Comparison of ENCODE assay signal across 8 cellular contexts in the genomic region with DNA sequence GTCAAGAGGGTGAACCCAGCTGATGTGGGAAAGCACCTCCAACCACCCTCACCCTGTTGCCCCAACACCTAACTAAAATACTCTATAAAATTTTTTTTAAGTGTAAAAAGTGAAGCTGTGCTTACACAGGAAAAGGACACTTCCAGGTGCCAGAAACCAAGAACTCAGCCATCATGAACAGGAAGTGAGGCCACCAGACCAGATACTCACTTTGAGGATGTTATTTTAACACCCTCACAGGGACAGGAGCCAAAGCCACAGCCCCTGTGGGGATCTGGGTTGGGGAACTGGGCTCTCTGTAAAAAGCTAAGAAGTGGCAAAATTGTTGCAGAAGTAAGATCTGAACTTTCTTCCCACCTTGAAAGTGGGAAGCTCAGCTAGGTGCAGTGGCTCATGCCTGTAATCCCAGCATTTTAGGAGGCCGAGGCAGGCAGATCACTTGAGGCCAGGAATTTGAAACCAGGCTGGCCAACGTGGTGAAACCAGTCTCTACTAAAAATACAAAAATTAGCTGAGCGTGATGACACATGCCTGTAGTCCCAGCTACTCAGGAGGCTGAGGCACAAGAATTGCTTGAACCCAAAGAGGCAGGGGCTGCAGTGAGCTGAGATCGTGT. TPM values are rescaled to one million over a fixed set of nuclear protein-coding genes. Genes with fewer than 3 reads are reported as not detected.
DNase-seq lines count a peak whose midpoint lies in the region; ATAC-seq and TF ChIP-seq lines count a peak whose summit lies in the region.

No MANE protein-coding gene starts in this region.

- H3K79me2 ChIP-seq in SU-DHL-6 (ENCODE audit: insufficient read depth, low read length) (no peaks in the 10 kb centered on the region), smooth muscle cell (ENCODE audit: low read depth) (no peaks in the 10 kb centered on the region)

- no peak for TF ChIP-seq POLR2A in vagina (IDR thresholded peaks at IDR 0.05)

- ATAC-seq in GM21423 (IDR thresholded peaks at IDR 0.05; ENCODE audit: unreplicated experiment) (peak; percentile 38), GM18870 (IDR thresholded peaks at IDR 0.05; ENCODE audit: unreplicated experiment) (no peak)

- peaks cover 64 to 77% (median 66%) of the 10 kb centered on the region in 3 donors for H3K4me1 Mint-ChIP-seq in CD8-positive, alpha-beta memory T cell

- POLR2A ChIA-PET in CD8-positive, alpha-beta memory T cell (lab: Charles Lee), result interaction anchor here (0.7 to 1.0 kb wide), 3 partner anchors 8 to 1290 kb away, joined by 3 to 4 read pairs (median 3); partner anchors contain the start of gene ADORA2A

- no peaks in the 10 kb centered on the region for H3K27me3 ChIP-seq in CD8-positive, alpha-beta memory T cell (ENCODE audit: insufficient read depth, low read length, poor library complexity, severe bottlenecking)
- H3K27me3 ChIP-seq in SU-DHL-6 (ENCODE audit: low read length) (no peaks in the 10 kb centered on the region), vagina (no peaks in the 10 kb centered on the region), smooth muscle cell (ENCODE audit: low read depth) (no peaks in the 10 kb centered on the region)

- peak overlapping the region; percentile 69 for H3K27ac ChIP-seq in CD8-positive, alpha-beta memory T cell (ENCODE audit: low read depth, low read length)
- H3K27ac ChIP-seq in SU-DHL-6 (ENCODE audit: low read depth, low read length), result peak overlapping the region; percentile 22; the same call in 1 of the 2 replicates
- H3K27ac ChIP-seq in vagina, result peak overlapping the region; percentile 0
- H3K27ac ChIP-seq in smooth muscle cell (ENCODE audit: low read depth), result no peak overlapping the region

- H3K4me3 Mint-ChIP-seq in CD8-positive, alpha-beta memory T cell, result peak overlapping the region; percentile 66 to 88 (median 75)

- TF ChIP-seq CTCF in SU-DHL-6 (IDR thresholded peaks at IDR 0.05; ENCODE audit: insufficient read depth, low read length, poor library complexity, severe bottlenecking), result no peak
- TF ChIP-seq CTCF in epithelial cell of esophagus (IDR thresholded peaks at IDR 0.05; ENCODE audit: insufficient read depth, low read depth, low read length, missing control alignments), result no peak
- no peak for TF ChIP-seq CTCF in vagina (IDR thresholded peaks at IDR 0.05)
- TF ChIP-seq CTCF in smooth muscle cell (IDR thresholded peaks at IDR 0.05; ENCODE audit: borderline replicate concordance, insufficient read depth, poor library complexity, severe bottlenecking), result no peak

- no peaks in the 10 kb centered on the region for H3K9me2 ChIP-seq in SU-DHL-6 (replicated peaks; ENCODE audit: insufficient read depth, low read length)

- intact Hi-C loops in vagina (cut with DNase I), result no loop called here

- H3K36me3 Mint-ChIP-seq in CD8-positive, alpha-beta memory T cell, result no peaks in the 10 kb centered on the region

- no peaks in the 10 kb centered on the region for H3K36me3 ChIP-seq in CD8-positive, alpha-beta memory T cell (ENCODE audit: insufficient read depth, low read length)
- H3K36me3 ChIP-seq in SU-DHL-6 (ENCODE audit: low read length) (no peaks in the 10 kb centered on the region), vagina (no peaks in the 10 kb centered on the region), smooth muscle cell (ENCODE audit: low read depth) (no peaks in the 10 kb centered on the region)

- H4K20me1 ChIP-seq in SU-DHL-6 (ENCODE audit: low read depth, low read length) (no peaks in the 10 kb centered on the region), smooth muscle cell (ENCODE audit: low read depth) (no peaks in the 10 kb centered on the region)

- CTCF ChIA-PET in CD8-positive, alpha-beta memory T cell (lab: Charles Lee), result interaction anchor here (0.8 to 2.0 kb wide), 7 partner anchors 11 to 328 kb away, joined by 3 to 10 read pairs (median 4); no protein-coding TSS in a partner anchor

- peaks cover 0 to 3% of the 10 kb centered on the region in 2 donors for H3K27me3 Mint-ChIP-seq in CD8-positive, alpha-beta memory T cell

- no peaks in the 10 kb centered on the region for H3K9me3 ChIP-seq in CD8-positive, alpha-beta memory T cell (ENCODE audit: low read length)
- H3K9me3 ChIP-seq in SU-DHL-6 (ENCODE audit: insufficient read depth, low read length) (no peaks in the 10 kb centered on the region), vagina (no peaks in the 10 kb centered on the region), smooth muscle cell (replicated peaks; ENCODE audit: low read depth) (no peaks in the 10 kb centered on the region)

- peaks cover 0 to 2% (median 0%) of the 10 kb centered on the region in 5 donors for H3K9me3 Mint-ChIP-seq in CD8-positive, alpha-beta memory T cell

- WGBS in smooth muscle cell (ENCODE audit: low lambda C conversion rate), result 47% methylated on average over 4 of the region's 4 CpGs

- DNase-seq in CD8-positive, alpha-beta memory T cell, result peak; percentile 44 to 88 (median 73)
- DNase-seq in epithelial cell of esophagus (ENCODE audit: low read depth), result peak; percentile 47
- no peak for DNase-seq in vagina (ENCODE audit: extremely low spot score in 2 of 2)
- DNase-seq in smooth muscle cell (lab: John Stamatoyannopoulos, UW; ENCODE audit: unreplicated experiment), result no peak
- DNase-seq in GM03348 (ENCODE audit: low spot score), result no peak

- peak overlapping the region; percentile 96 to 100 (median 99) for H3K27ac Mint-ChIP-seq in CD8-positive, alpha-beta memory T cell

- peak overlapping the region; percentile 21 for H3K4me2 ChIP-seq in SU-DHL-6 (ENCODE audit: low read depth, low read length, poor library complexity, severe bottlenecking)
- no peak overlapping the region for H3K4me2 ChIP-seq in smooth muscle cell

- peaks cover 62% of the 10 kb centered on the region for H3K4me1 ChIP-seq in CD8-positive, alpha-beta memory T cell (ENCODE audit: insufficient read depth, low read length)
- peaks cover 33% of the 10 kb centered on the region for H3K4me1 ChIP-seq in vagina
- H3K4me1 ChIP-seq in smooth muscle cell (ENCODE audit: low read depth), result peaks cover 10% of the 10 kb centered on the region

- no peak overlapping the region for H3K9ac ChIP-seq in SU-DHL-6 (ENCODE audit: low read length)
- no peak overlapping the region for H3K9ac ChIP-seq in smooth muscle cell (ENCODE audit: low read depth)

- H2AFZ ChIP-seq in SU-DHL-6 (ENCODE audit: low read depth, low read length, severe bottlenecking), result no peak overlapping the region
- H2AFZ ChIP-seq in smooth muscle cell (ENCODE audit: low read depth), result no peak overlapping the region

- H3F3A ChIP-seq in SU-DHL-6 (ENCODE audit: insufficient read depth) (no peaks in the 10 kb centered on the region), smooth muscle cell (ENCODE audit: low read depth) (no peaks in the 10 kb centered on the region)

- no peak overlapping the region for H3K4me3 ChIP-seq in CD8-positive, alpha-beta memory T cell (ENCODE audit: low read length)
- no peak overlapping the region for H3K4me3 ChIP-seq in SU-DHL-6 (ENCODE audit: insufficient read depth, low read length, poor library complexity, severe bottlenecking)
- no peak overlapping the region for H3K4me3 ChIP-seq in epithelial cell of esophagus (ENCODE audit: low read length)
- H3K4me3 ChIP-seq in vagina, result no peak overlapping the region
- no peak overlapping the region for H3K4me3 ChIP-seq in smooth muscle cell

RNA-seq across cellular contexts. Expression of gene RSPH14, which starts 3.8 kb away (rescaled TPM):
- total RNA-seq in CD8-positive, alpha-beta memory T cell, result not detected
- polyA plus RNA-seq in CD8-positive, alpha-beta memory T cell, result 0.94 TPM
- total RNA-seq in vagina (not detected), smooth muscle cell (not detected in 2 replicates)
- polyA plus RNA-seq in smooth muscle cell, result 0.32 and 0.48 TPM in 2 replicates

RNA-seq across cellular contexts. Expression of gene RAB36, which starts 7.3 kb away (rescaled TPM):
- 1 to 10 TPM in 1 of 2 experiments, under 1 TPM in 1; 0.93 to 1.5 TPM for total RNA-seq in CD8-positive, alpha-beta memory T cell
- 1.5 TPM for polyA plus RNA-seq in CD8-positive, alpha-beta memory T cell
- total RNA-seq in vagina (3.2 TPM), smooth muscle cell (1.1 and 1.9 TPM in 2 replicates)
- 2.0 and 4.1 TPM in 2 replicates for polyA plus RNA-seq in smooth muscle cell

RNA-seq across cellular contexts. Expression of gene BCR, which starts 42.3 kb away (rescaled TPM):
- 10 to 100 TPM; 33.2 to 34.7 TPM for total RNA-seq in CD8-positive, alpha-beta memory T cell
- polyA plus RNA-seq in CD8-positive, alpha-beta memory T cell, result 18.4 TPM
- total RNA-seq in vagina (52.5 TPM), smooth muscle cell (11.1 and 15.4 TPM in 2 replicates)
- polyA plus RNA-seq in smooth muscle cell, result 13.4 and 15.0 TPM in 2 replicates

Comparison
In these comparisons a context has a peak if more than half of its experiments do, and no peak if none do; other contexts are left out.
1. DNase-seq: peak in CD8-positive, alpha-beta memory T cell (5 of 5) and epithelial cell of esophagus (single experiment); none in vagina (0 of 2), smooth muscle cell (single experiment) and GM03348 (single experiment).